In the genomic region with DNA sequence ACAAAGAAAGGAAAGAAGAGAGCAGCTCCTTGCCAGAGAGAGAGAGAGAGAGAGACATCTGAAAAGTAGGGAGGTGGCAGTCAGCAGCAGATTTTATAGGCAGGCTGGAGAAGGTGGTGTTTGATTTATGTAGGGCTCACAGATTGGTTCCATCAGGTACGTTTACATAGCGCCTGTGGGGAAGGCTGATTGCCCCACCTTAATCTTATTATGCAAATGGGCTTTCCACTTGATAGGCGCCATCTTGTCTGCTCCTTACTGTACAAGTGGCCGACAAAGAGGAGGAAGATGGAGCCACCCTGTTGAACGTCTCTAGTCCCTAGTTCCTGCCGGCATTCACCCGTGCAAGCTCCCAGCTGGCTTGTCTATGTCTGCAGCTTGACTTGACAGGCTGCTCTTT, we compare ENCODE assay signal across 19 cellular contexts. TPM values are rescaled to one million over a fixed set of nuclear protein-coding genes. Genes with fewer than 3 reads are reported as not detected.
DNase-seq lines count a peak whose midpoint lies in the region; ATAC-seq and TF ChIP-seq lines count a peak whose summit lies in the region.
"Had no signal": no experiment of that assay in that cellular context is flagged by ENCODE, and none has a peak within 500 bp of the region (broad histone marks: within the 10 kb centered on the region; RNA-seq: fewer than 3 reads in every experiment).

No MANE protein-coding gene starts in this region.

- no CpG with 5 or more reads among the region's 7 CpGs for WGBS in neuronal stem cell (ENCODE audit: extremely low coverage in 2 of 2, insufficient read length in 2 of 2, insufficient replicate concordance in 1 of 2), 2 donors

- H3K36me3 Mint-ChIP-seq in brain: no peaks in the 10 kb centered on the region

- no peak for TF ChIP-seq CTCF in brain (conservative IDR thresholded peaks at IDR 0.05)

- H3K9ac ChIP-seq in HUES6 (ENCODE audit: low read length) (peak overlapping the region; percentile 0), neuronal stem cell (ENCODE audit: low read depth, low read length, poor library complexity) (no peak overlapping the region)
- H3K9ac ChIP-seq: KMS-11 had no signal

- peak overlapping the region; percentile 47 for H3K27ac ChIP-seq in HUES6 (ENCODE audit: low read depth, low read length)
- H3K27ac ChIP-seq in neuronal stem cell (replicated peaks; ENCODE audit: low read length): no peak overlapping the region
- H3K27ac ChIP-seq: esophagus squamous epithelium, KMS-11, skin epidermis had no signal

- H2AK5ac ChIP-seq in neuronal stem cell (ENCODE audit: low read depth, low read length): no peak overlapping the region

- H2BK12ac ChIP-seq in neuronal stem cell (ENCODE audit: low read length): no peak overlapping the region

- no peak overlapping the region for H3K4me2 ChIP-seq in neuronal stem cell (ENCODE audit: insufficient read depth, low read length, poor library complexity, severe bottlenecking)
- H3K4me2 ChIP-seq: KMS-11 had no signal

- ATAC-seq in GM18511 (IDR thresholded peaks at IDR 0.05; ENCODE audit: unreplicated experiment): no peak

- peaks cover 17% of the 10 kb centered on the region for H3K9me3 ChIP-seq in HUES6 (ENCODE audit: control insufficient read depth, insufficient read depth, low read depth, low read length)
- peaks cover 0 to 11% of the 10 kb centered on the region in 2 donors for H3K9me3 ChIP-seq in neuronal stem cell (replicated peaks in 1 of 2; ENCODE audit: control insufficient read depth in 2 of 2, insufficient read depth in 1 of 2, low read depth in 1 of 2, low read length in 2 of 2)
- H3K9me3 ChIP-seq: esophagus squamous epithelium had no signal

- H4K91ac ChIP-seq in neuronal stem cell (ENCODE audit: low read depth, low read length, poor library complexity): no peak overlapping the region

- H3K23ac ChIP-seq in neuronal stem cell (ENCODE audit: low read depth, low read length, poor library complexity): no peak overlapping the region

- H3K27me3 ChIP-seq in HUES6 (ENCODE audit: control insufficient read depth, insufficient read depth, low read length): no peaks in the 10 kb centered on the region
- no peaks in the 10 kb centered on the region for H3K27me3 ChIP-seq in neuronal stem cell (ENCODE audit: control insufficient read depth in 3 of 3, insufficient read depth in 3 of 3, low read depth in 1 of 3, low read length in 3 of 3)
- H3K27me3 ChIP-seq: esophagus squamous epithelium had no signal

- H3K79me1 ChIP-seq in neuronal stem cell (ENCODE audit: low read depth, low read length): no peaks in the 10 kb centered on the region

- H3K36me3 ChIP-seq in HUES6 (ENCODE audit: control insufficient read depth, insufficient read depth, low read length) (no peaks in the 10 kb centered on the region), neuronal stem cell (replicated peaks in 1 of 2; ENCODE audit: control insufficient read depth in 2 of 2, insufficient read depth in 2 of 2, low read length in 2 of 2) (no peaks in the 10 kb centered on the region)
- H3K36me3 ChIP-seq: esophagus squamous epithelium had no signal

- peaks cover 11 to 14% (median 11%) of the 10 kb centered on the region in 5 experiments for H3K9me3 Mint-ChIP-seq in brain

- peak overlapping the region in 1 of 5 experiments; percentile 16 for H3K4me3 Mint-ChIP-seq in brain
- H3K4me3 Mint-ChIP-seq: activated T-helper 1 cell treated with anti-CD3 and anti-CD28 coated beads, Interleukin-12 subunit alpha, Interleukin-12 subunit beta, Interleukin-2, Interleukin-4 antibody, amounts not matched to agents 30 ng/mL and 10 ng/mL and 1 ng/mL, durations not matched to agents 14 hours and 24 hours and 36 hours; CD4-positive, alpha-beta T cell had no signal

- peak overlapping the region; percentile 80 for H2AFZ ChIP-seq in neuronal stem cell (ENCODE audit: low read length)

- peak overlapping the region in 3 of 5 experiments; percentile 37 to 78 (median 52) for H3K27ac Mint-ChIP-seq in brain
- H3K27ac Mint-ChIP-seq: activated T-helper 1 cell treated with anti-CD3 and anti-CD28 coated beads, Interleukin-12 subunit alpha, Interleukin-12 subunit beta, Interleukin-2, Interleukin-4 antibody, amounts not matched to agents 30 ng/mL and 10 ng/mL and 1 ng/mL, durations not matched to agents 14 hours and 24 hours and 36 hours; CD4-positive, alpha-beta T cell had no signal

- H3K4ac ChIP-seq in neuronal stem cell (ENCODE audit: low read length): no peak overlapping the region

- DNase-seq in NCI-H510A (lab: John Stamatoyannopoulos, UW) (peak; percentile 19), neuronal stem cell (ENCODE audit: low spot score) (no peak), T1000 (lab: John Stamatoyannopoulos, UW) (no peak), DMS53 treated with DMSO at 0.1 percent for 48 hours (lab: John Stamatoyannopoulos, UW; ENCODE audit: unreplicated experiment) (no peak), inferior parietal cortex (ENCODE audit: extremely low spot score) (no peak)
- DNase-seq: activated CD4-positive, alpha-beta T cell treated with anti-CD3 and anti-CD28 coated beads, Interleukin-2, amount 50 U/mL, for 48 hours; amygdala; CD4-positive, alpha-beta T cell; esophagus squamous epithelium; HCEC 1CT; nucleus accumbens; T-helper 9 cell had no signal

- H3K4me1 ChIP-seq in HUES6 (ENCODE audit: control insufficient read depth, insufficient read depth, low read length) (peaks cover 24% of the 10 kb centered on the region), neuronal stem cell (ENCODE audit: control insufficient read depth in 2 of 2, insufficient read depth in 1 of 2, low read depth in 1 of 2, low read length in 2 of 2) (peaks cover 7 to 16% of the 10 kb centered on the region in 2 donors)

- no peak overlapping the region for H2BK120ac ChIP-seq in neuronal stem cell (ENCODE audit: low read depth, low read length)

- H3K27me3 Mint-ChIP-seq in brain: no peaks in the 10 kb centered on the region

- no peak overlapping the region for H3K18ac ChIP-seq in neuronal stem cell (ENCODE audit: low read length)

- no peak overlapping the region for H2BK15ac ChIP-seq in neuronal stem cell (ENCODE audit: low read length)

- H3K4me1 Mint-ChIP-seq in brain: peaks cover 35% of the 10 kb centered on the region

- H3K14ac ChIP-seq in neuronal stem cell (ENCODE audit: low read length): no peak overlapping the region

- H3K4me3 ChIP-seq in HUES6 (ENCODE audit: low read depth, low read length) (no peak overlapping the region), neuronal stem cell (ENCODE audit: low read length in 2 of 2) (no peak overlapping the region)
- H3K4me3 ChIP-seq: esophagus squamous epithelium, lung, skin epidermis had no signal

- H4K8ac ChIP-seq in neuronal stem cell (ENCODE audit: low read depth, low read length): no peak overlapping the region

- no peak overlapping the region for H2BK5ac ChIP-seq in neuronal stem cell (ENCODE audit: low read length)

RNA-seq across cellular contexts. Expression of a gene that starts 49.1 kb away (rescaled TPM):
- polyA plus RNA-seq in brain (ENCODE audit: insufficient read depth, low read depth, low replicate concordance): 18.1 TPM
- polyA plus RNA-seq in neuronal stem cell (2013, experiment 1 of 2): 24.5 TPM
- polyA plus RNA-seq in neuronal stem cell (2013, experiment 2 of 2): 24.6 TPM

RNA-seq across cellular contexts. Expression of a gene that starts 49.1 kb away (rescaled TPM):
- 21.2 TPM for polyA plus RNA-seq in brain (ENCODE audit: insufficient read depth, low read depth, low replicate concordance)
- 19.2 TPM for polyA plus RNA-seq in neuronal stem cell (2013, experiment 1 of 2)
- polyA plus RNA-seq in neuronal stem cell (2013, experiment 2 of 2): 18.2 TPM
